In the genomic region with DNA sequence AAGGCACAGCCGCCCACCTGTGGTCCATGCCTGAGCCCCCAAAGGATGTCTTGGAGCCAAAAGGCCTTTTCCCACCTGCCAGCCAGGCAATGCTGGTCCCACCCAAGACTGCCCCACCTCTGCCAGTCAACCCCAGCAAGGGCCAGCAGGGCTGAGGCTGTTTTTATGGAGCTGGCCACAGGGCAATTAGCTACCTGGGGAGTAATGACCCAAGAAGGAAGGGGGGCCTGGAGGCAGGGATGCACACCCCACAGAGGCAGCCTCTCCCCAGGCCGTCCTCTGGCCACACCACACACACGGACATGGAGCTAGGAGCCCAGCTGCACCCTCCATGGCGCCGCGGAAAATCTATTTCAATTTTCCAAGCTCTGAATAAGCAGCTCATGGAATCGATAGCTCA, we compare ENCODE assay signal across 31 cellular contexts. TPM values are rescaled to one million over a fixed set of nuclear protein-coding genes. Genes with fewer than 3 reads are reported as not detected.
"Had no signal": no experiment of that assay in that cellular context is flagged by ENCODE, and none has a peak within 500 bp of the region (broad histone marks: within the 10 kb centered on the region; RNA-seq: fewer than 3 reads in every experiment).

No MANE protein-coding gene starts in this region.

- H3K9ac ChIP-seq: parathyroid adenoma had no signal

- DNase-seq: islet precursor cell; left ventricle myocardium inferior; midbrain; mucosa of descending colon; naive thymus-derived CD4-positive, alpha-beta T cell; occipital lobe; psoas muscle; right lobe of liver; stimulated activated CD4-positive, alpha-beta T cell treated with anti-CD3 and anti-CD28 coated beads, Interleukin-1b, Interleukin-23, amount 100 ng/mL, for 48 hours; stimulated activated CD4-positive, alpha-beta T cell treated with anti-CD3 and anti-CD28 coated beads, Interleukin-2, amount 100 ng/mL, for 48 hours; stimulated activated CD4-positive, alpha-beta T cell treated with anti-CD3 and anti-CD28 coated beads, Interleukin-4, amount 100 ng/mL, for 4 hours; stimulated activated CD8-positive, alpha-beta memory T cell treated with anti-CD3 and anti-CD28 coated beads, Interleukin-4, amount 100 ng/mL, for 48 hours; stimulated activated naive CD4-positive, alpha-beta T cell treated with Interleukin-2 at 50 U/mL for 16 hours; stimulated activated naive CD8-positive, alpha-beta T cell treated with anti-CD3 and anti-CD28 coated beads, Interleukin-15, amount 100 ng/mL, for 72 hours; substantia nigra; testis; thyroid gland; transverse colon had no signal

- H3K9me3 ChIP-seq: left ventricle myocardium inferior, mucosa of descending colon, neutrophil, psoas muscle, right atrium auricular region, right lobe of liver, testis, thyroid gland, transverse colon, upper lobe of left lung, vagina had no signal

- H2AFZ ChIP-seq: hepatocyte, parathyroid adenoma had no signal

- H3K4me1 ChIP-seq: psoas muscle, right lobe of liver, testis had no signal

- ATAC-seq: mucosa of descending colon; naive thymus-derived CD4-positive, alpha-beta T cell; natural killer cell treated with Interleukin-12 subunit alpha and Interleukin-12 subunit beta and Interleukin-15 and Interleukin-18, amount 100 ng/mL, for 72 hours; psoas muscle; right lobe of liver; stimulated activated memory B cell treated with anti-CD40 and anti-IgM and Interleukin-4, amounts not matched to agents 10 μg/mL and 1 μg/mL and 100 μg/mL, for 72 hours; stimulated activated naive CD8-positive, alpha-beta T cell treated with anti-CD3 and anti-CD28 coated beads, Interleukin-15, amount 100 ng/mL, for 72 hours had no signal

- H3K4me2 ChIP-seq: hepatocyte, smooth muscle cell had no signal

- H3K36me3 Mint-ChIP-seq: naive thymus-derived CD4-positive, alpha-beta T cell; natural killer cell treated with Interleukin-12 subunit alpha and Interleukin-12 subunit beta and Interleukin-15 and Interleukin-18, amount 100 ng/mL, for 72 hours; stimulated activated memory B cell treated with anti-CD40 and anti-IgM and Interleukin-4, amounts not matched to agents 10 μg/mL and 1 μg/mL and 100 μg/mL, for 72 hours had no signal

- H3K36me3 ChIP-seq: left ventricle myocardium inferior, neutrophil, right atrium auricular region, right lobe of liver, thyroid gland, transverse colon, upper lobe of left lung, vagina had no signal

- H3K27me3 ChIP-seq: right lobe of liver, testis, vagina had no signal

- H3K27ac ChIP-seq: hepatocyte, left ventricle myocardium inferior, neutrophil, parathyroid adenoma, psoas muscle, right atrium auricular region, right lobe of liver, testis, thyroid gland, transverse colon, upper lobe of left lung, vagina had no signal

- H3K4me3 Mint-ChIP-seq: natural killer cell treated with Interleukin-12 subunit alpha and Interleukin-12 subunit beta and Interleukin-15 and Interleukin-18, amount 100 ng/mL, for 72 hours; neural crest cell; stimulated activated memory B cell treated with anti-CD40 and anti-IgM and Interleukin-4, amounts not matched to agents 10 μg/mL and 1 μg/mL and 100 μg/mL, for 72 hours; stimulated activated naive CD8-positive, alpha-beta T cell treated with anti-CD3 and anti-CD28 coated beads, Interleukin-15, amount 100 ng/mL, for 72 hours had no signal

- H3K4me3 ChIP-seq: hepatocyte, left ventricle myocardium inferior, lung, mucosa of descending colon, psoas muscle, right atrium auricular region, right lobe of liver, smooth muscle cell, testis, thyroid gland, transverse colon, upper lobe of left lung, vagina had no signal

- H3K27me3 Mint-ChIP-seq: natural killer cell treated with Interleukin-12 subunit alpha and Interleukin-12 subunit beta and Interleukin-15 and Interleukin-18, amount 100 ng/mL, for 72 hours had no signal

- H3K27ac Mint-ChIP-seq: naive thymus-derived CD4-positive, alpha-beta T cell; natural killer cell treated with Interleukin-12 subunit alpha and Interleukin-12 subunit beta and Interleukin-15 and Interleukin-18, amount 100 ng/mL, for 72 hours; stimulated activated memory B cell treated with anti-CD40 and anti-IgM and Interleukin-4, amounts not matched to agents 10 μg/mL and 1 μg/mL and 100 μg/mL, for 72 hours; stimulated activated naive CD8-positive, alpha-beta T cell treated with anti-CD3 and anti-CD28 coated beads, Interleukin-15, amount 100 ng/mL, for 72 hours had no signal

- H3K9me3 Mint-ChIP-seq: natural killer cell treated with Interleukin-12 subunit alpha and Interleukin-12 subunit beta and Interleukin-15 and Interleukin-18, amount 100 ng/mL, for 72 hours; neural crest cell; stimulated activated memory B cell treated with anti-CD40 and anti-IgM and Interleukin-4, amounts not matched to agents 10 μg/mL and 1 μg/mL and 100 μg/mL, for 72 hours; stimulated activated naive CD8-positive, alpha-beta T cell treated with anti-CD3 and anti-CD28 coated beads, Interleukin-15, amount 100 ng/mL, for 72 hours had no signal

RNA-seq across cellular contexts. Expression of a gene that starts 27.2 kb away (rescaled TPM):
- total RNA-seq: myocyte, right lobe of liver, skeletal muscle tissue had no signal
- polyA plus RNA-seq: hepatocyte; naive thymus-derived CD4-positive, alpha-beta T cell; smooth muscle cell had no signal
